11 cellular contexts compared by ENCODE assay signal in the genomic region with DNA sequence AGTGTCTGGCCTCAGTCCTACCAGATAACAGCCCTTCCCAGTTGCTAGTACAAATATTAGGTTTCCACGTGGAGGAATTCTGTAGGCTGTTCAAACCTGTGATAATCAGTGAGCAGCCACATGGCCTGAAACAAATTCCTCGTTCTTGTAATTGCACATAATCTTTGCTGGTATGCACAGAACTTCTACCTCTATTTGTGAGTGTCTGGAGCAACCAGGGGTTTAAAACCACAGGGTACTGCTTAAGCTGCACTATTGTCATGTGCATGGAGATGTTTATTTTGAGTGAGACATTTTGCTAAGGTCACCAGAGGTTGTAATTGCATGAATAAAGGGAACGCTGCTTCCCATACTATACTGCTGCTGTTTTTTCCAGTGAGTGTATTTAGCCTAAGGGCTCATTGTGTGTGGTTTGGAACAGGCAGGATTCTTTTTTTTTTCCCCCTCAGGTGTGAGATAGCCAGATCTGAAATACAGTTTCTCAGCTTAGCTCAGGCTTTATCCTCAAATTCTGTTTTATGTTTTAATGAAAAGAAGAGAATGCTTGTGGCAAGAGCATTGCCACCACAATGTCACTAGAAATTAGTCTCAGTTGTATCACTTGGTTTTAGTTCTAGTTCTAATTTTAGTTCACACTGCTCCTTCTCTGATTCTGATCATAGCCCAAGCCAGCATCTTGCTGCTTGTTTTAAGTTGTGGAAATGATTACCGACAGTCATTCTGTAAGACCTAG.
DNase-seq lines count a peak whose midpoint lies in the region; ATAC-seq, FAIRE-seq and TF ChIP-seq lines count a peak whose summit lies in the region.
"Had no signal": no experiment of that assay in that cellular context is flagged by ENCODE, and none has a peak within 500 bp of the region (broad histone marks: within the 10 kb centered on the region; RNA-seq: fewer than 3 reads in every experiment).

No MANE protein-coding gene starts in this region.

- H3K4me1 Mint-ChIP-seq in stimulated activated naive CD8-positive, alpha-beta T cell treated with anti-CD3 and anti-CD28 coated beads, Interleukin-15, amount 100 ng/mL, for 72 hours = no peaks in the 10 kb centered on the region

- H3K9me3 ChIP-seq in body of pancreas (no peaks in the 10 kb centered on the region), keratinocyte (ENCODE audit: control insufficient read depth, low read depth, low read length) (no peaks in the 10 kb centered on the region), thoracic aorta (no peaks in the 10 kb centered on the region)
- H3K9me3 ChIP-seq: transverse colon had no signal

- H3K27me3 ChIP-seq in body of pancreas = no peaks in the 10 kb centered on the region
- H3K27me3 ChIP-seq in keratinocyte (ENCODE audit: control insufficient read depth, extremely low read depth, insufficient read depth, low read length) = no peaks in the 10 kb centered on the region
- H3K27me3 ChIP-seq in thoracic aorta (replicated peaks; ENCODE audit: insufficient read depth) = no peaks in the 10 kb centered on the region
- H3K27me3 ChIP-seq: transverse colon had no signal

- H3K9ac ChIP-seq in keratinocyte (ENCODE audit: control insufficient read depth, extremely low read depth, insufficient read depth, low read length) = no peak overlapping the region

- intact Hi-C loops in body of pancreas (cut with DNase I) = no loop called here

- no peak overlapping the region for H2AFZ ChIP-seq in keratinocyte (ENCODE audit: control insufficient read depth, low read length)

- H3K4me1 ChIP-seq in body of pancreas (peaks cover 46% of the 10 kb centered on the region), keratinocyte (ENCODE audit: control insufficient read depth, extremely low read depth, insufficient read depth, low read length) (peaks cover 17% of the 10 kb centered on the region), thoracic aorta (ENCODE audit: control insufficient read depth in 1 of 2, low read depth in 2 of 2) (peaks cover 6 to 27% of the 10 kb centered on the region in 2 donors)

- WGBS in body of pancreas, 2 donors = 28 to 32% methylated on average over 4 of the region's 4 CpGs

- peak; percentile 88 for ATAC-seq in body of pancreas
- ATAC-seq in thoracic aorta (ENCODE audit: insufficient number of reproducible peaks, low FRiP score, low read depth) = no peak
- no peak for ATAC-seq in stimulated activated naive CD8-positive, alpha-beta T cell treated with anti-CD3 and anti-CD28 coated beads, Interleukin-15, amount 100 ng/mL, for 72 hours
- no peak for ATAC-seq in GM21786 (IDR thresholded peaks at IDR 0.05; ENCODE audit: unreplicated experiment)

- no peaks in the 10 kb centered on the region for H3K9me3 Mint-ChIP-seq in stimulated activated naive CD8-positive, alpha-beta T cell treated with anti-CD3 and anti-CD28 coated beads, Interleukin-15, amount 100 ng/mL, for 72 hours

- no peaks in the 10 kb centered on the region for H3K36me3 ChIP-seq in body of pancreas (replicated peaks in 1 of 2; ENCODE audit: insufficient read depth in 1 of 2, low read depth in 2 of 2)
- H3K36me3 ChIP-seq in keratinocyte (ENCODE audit: control insufficient read depth in 2 of 2, extremely low read depth in 1 of 2, insufficient read depth in 2 of 2, low read length in 2 of 2) = no peaks in the 10 kb centered on the region
- peaks cover 8% of the 10 kb centered on the region for H3K36me3 ChIP-seq in thoracic aorta

- H4K20me1 ChIP-seq in keratinocyte (ENCODE audit: control insufficient read depth, extremely low read depth, insufficient read depth, low read length) = no peaks in the 10 kb centered on the region

- TF ChIP-seq POLR2A in body of pancreas (IDR thresholded peaks at IDR 0.05) = no peak

- H3K27ac ChIP-seq in body of pancreas (peak overlapping the region; percentile 2 to 58 (median 51)), keratinocyte (ENCODE audit: control insufficient read depth, insufficient read depth, low read length) (no peak overlapping the region), thoracic aorta (peak overlapping the region; percentile 6 to 9)
- H3K27ac ChIP-seq: transverse colon had no signal

- peak; percentile 7 for DNase-seq in NCI-H345 (lab: John Stamatoyannopoulos, UW)
- DNase-seq in NCI-H345 treated with DMSO at 0.1 percent for 48 hours (lab: John Stamatoyannopoulos, UW; ENCODE audit: unreplicated experiment) = no peak
- DNase-seq in body of pancreas = peak in 3 of 4 donors; percentile 28 to 50 (median 48)
- no peak for DNase-seq in keratinocyte (ENCODE audit: low read depth, low spot score)
- DNase-seq in thoracic aorta (ENCODE audit: low spot score) = no peak
- no peak for DNase-seq in cerebellum (ENCODE audit: low spot score)
- DNase-seq in stimulated activated naive CD8-positive, alpha-beta T cell treated with anti-CD3 and anti-CD28 coated beads, Interleukin-15, amount 100 ng/mL, for 72 hours = no peak
- DNase-seq: DND-41, T-helper 2 cell, transverse colon had no signal

- FAIRE-seq in keratinocyte (lab: Jason Lieb, UNC) = peak; percentile 41

- H3K4me3 Mint-ChIP-seq in stimulated activated naive CD8-positive, alpha-beta T cell treated with anti-CD3 and anti-CD28 coated beads, Interleukin-15, amount 100 ng/mL, for 72 hours = no peak overlapping the region

- no peak overlapping the region for H3K27ac Mint-ChIP-seq in stimulated activated naive CD8-positive, alpha-beta T cell treated with anti-CD3 and anti-CD28 coated beads, Interleukin-15, amount 100 ng/mL, for 72 hours

- TF ChIP-seq CTCF in body of pancreas (IDR thresholded peaks at IDR 0.05) = no peak
- no peak for TF ChIP-seq CTCF in keratinocyte (optimal IDR thresholded peaks at IDR 0.05 in 1 of 3, IDR thresholded peaks at IDR 0.05 in 1 of 3, conservative IDR thresholded peaks at IDR 0.05 in 1 of 3; ENCODE audit: extremely low read depth in 1 of 3, insufficient read depth in 2 of 3, low read length in 3 of 3)
- no peak for TF ChIP-seq CTCF in thoracic aorta (IDR thresholded peaks at IDR 0.05)

- H3K4me2 ChIP-seq in keratinocyte (ENCODE audit: control insufficient read depth, extremely low read depth, insufficient read depth, low read depth, low read length) = peak overlapping the region; percentile 12

- H3K9me1 ChIP-seq in keratinocyte (ENCODE audit: control insufficient read depth, extremely low read depth, insufficient read depth, low read length) = no peaks in the 10 kb centered on the region

- dilution Hi-C loops in keratinocyte (cut with MboI; ENCODE audit: extremely low pct_ligation_motif_present, low sequenced_read_pairs) = no loop called here

- H3K79me2 ChIP-seq in keratinocyte (ENCODE audit: control insufficient read depth, insufficient read depth, low read length) = no peaks in the 10 kb centered on the region

- no peaks in the 10 kb centered on the region for H3K27me3 Mint-ChIP-seq in stimulated activated naive CD8-positive, alpha-beta T cell treated with anti-CD3 and anti-CD28 coated beads, Interleukin-15, amount 100 ng/mL, for 72 hours

- H3K4me3 ChIP-seq in body of pancreas (no peak overlapping the region), keratinocyte (ENCODE audit: control insufficient read depth in 2 of 3, extremely low read depth in 1 of 3, insufficient read depth in 2 of 3, low read depth in 1 of 3, low read length in 3 of 3) (no peak overlapping the region), thoracic aorta (no peak overlapping the region)
- H3K4me3 ChIP-seq: transverse colon had no signal

Comparison
In these comparisons a context has a peak if more than half of its experiments do, and no peak if none do; other contexts are left out.
1. DNase-seq: peak in NCI-H345 (single experiment) and body of pancreas (3 of 4); none in NCI-H345 treated with DMSO at 0.1 percent for 48 hours (single experiment), keratinocyte (single experiment), thoracic aorta (single experiment), cerebellum (single experiment) and stimulated activated naive CD8-positive, alpha-beta T cell treated with anti-CD3 and anti-CD28 coated beads, Interleukin-15, amount 100 ng/mL, for 72 hours (0 of 2).